In the genomic region with DNA sequence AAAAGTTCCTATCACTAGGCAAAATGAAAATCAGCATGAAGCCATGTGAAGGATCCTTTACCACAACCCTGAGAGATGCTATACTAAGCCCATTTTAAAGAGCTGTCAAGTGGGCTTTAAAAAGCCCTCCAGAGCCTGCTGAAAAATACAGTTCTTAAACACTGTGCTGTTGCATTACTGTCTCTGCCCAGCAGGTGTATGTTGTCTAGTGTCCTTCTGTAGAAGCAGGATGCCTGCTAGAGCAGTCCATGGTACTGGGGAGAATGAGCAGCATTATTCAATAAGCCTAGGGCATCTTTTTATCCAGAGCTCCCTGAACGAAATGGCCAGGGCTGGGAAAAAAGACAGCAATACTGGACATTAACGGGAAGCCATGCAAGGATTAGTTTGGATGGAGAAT, we compare ENCODE assay signal across 8 cellular contexts.
DNase-seq lines count a peak whose midpoint lies in the region; ATAC-seq lines count a peak whose summit lies in the region.

No MANE protein-coding gene starts in this region.

- no peak overlapping the region for H3K27ac Mint-ChIP-seq in immature natural killer cell
- H3K27ac Mint-ChIP-seq in stimulated activated naive CD8-positive, alpha-beta T cell treated with anti-CD3 and anti-CD28 coated beads, Interleukin-15, amount 100 ng/mL, for 72 hours: no peak overlapping the region

- ATAC-seq in GM18870 (IDR thresholded peaks at IDR 0.05; ENCODE audit: unreplicated experiment) (peak; percentile 75), HG03469 (IDR thresholded peaks at IDR 0.05; ENCODE audit: unreplicated experiment) (peak; percentile 96), HG03025 (IDR thresholded peaks at IDR 0.05; ENCODE audit: low FRiP score, unreplicated experiment) (no peak)
- no peak for ATAC-seq in stimulated activated naive CD8-positive, alpha-beta T cell treated with anti-CD3 and anti-CD28 coated beads, Interleukin-15, amount 100 ng/mL, for 72 hours

- in situ Hi-C loops in ACHN (cut with HindIII; ENCODE audit: low pct_ligation_motif_present, low pct_unique_long_range_greater_than_20kb, low sequenced_read_pairs): no loop called here

- peaks cover 0 to 3% (median 2%) of the 10 kb centered on the region in 3 donors for H3K27me3 Mint-ChIP-seq in immature natural killer cell (ENCODE audit: low read depth in 3 of 3)
- H3K27me3 Mint-ChIP-seq in stimulated activated naive CD8-positive, alpha-beta T cell treated with anti-CD3 and anti-CD28 coated beads, Interleukin-15, amount 100 ng/mL, for 72 hours: peaks cover 12% of the 10 kb centered on the region

- H3K4me3 Mint-ChIP-seq in immature natural killer cell: no peak overlapping the region
- no peak overlapping the region for H3K4me3 Mint-ChIP-seq in stimulated activated naive CD8-positive, alpha-beta T cell treated with anti-CD3 and anti-CD28 coated beads, Interleukin-15, amount 100 ng/mL, for 72 hours

- H3K9me3 Mint-ChIP-seq in immature natural killer cell: no peaks in the 10 kb centered on the region
- H3K9me3 Mint-ChIP-seq in stimulated activated naive CD8-positive, alpha-beta T cell treated with anti-CD3 and anti-CD28 coated beads, Interleukin-15, amount 100 ng/mL, for 72 hours: no peaks in the 10 kb centered on the region

- DNase-seq in ACHN: peak; percentile 25
- peak; percentile 69 for DNase-seq in SK-N-DZ (ENCODE audit: low spot score)
- DNase-seq in myocyte (ENCODE audit: low read depth): peak; percentile 23
- no peak for DNase-seq in immature natural killer cell
- no peak for DNase-seq in stimulated activated naive CD8-positive, alpha-beta T cell treated with anti-CD3 and anti-CD28 coated beads, Interleukin-15, amount 100 ng/mL, for 72 hours

- H3K4me1 Mint-ChIP-seq in immature natural killer cell: no peaks in the 10 kb centered on the region
- H3K4me1 Mint-ChIP-seq in stimulated activated naive CD8-positive, alpha-beta T cell treated with anti-CD3 and anti-CD28 coated beads, Interleukin-15, amount 100 ng/mL, for 72 hours: no peaks in the 10 kb centered on the region

- no peaks in the 10 kb centered on the region for H3K36me3 Mint-ChIP-seq in immature natural killer cell

Comparison
In these comparisons a context has a peak if more than half of its experiments do, and no peak if none do; other contexts are left out.
1. DNase-seq: peak in ACHN (single experiment), SK-N-DZ (single experiment) and myocyte (single experiment); none in immature natural killer cell (0 of 3) and stimulated activated naive CD8-positive, alpha-beta T cell treated with anti-CD3 and anti-CD28 coated beads, Interleukin-15, amount 100 ng/mL, for 72 hours (0 of 2).
2. ATAC-seq: peak in GM18870 (single experiment) and HG03469 (single experiment); none in HG03025 (single experiment) and stimulated activated naive CD8-positive, alpha-beta T cell treated with anti-CD3 and anti-CD28 coated beads, Interleukin-15, amount 100 ng/mL, for 72 hours (single experiment).